21 cellular contexts compared by ENCODE assay signal in the genomic region with DNA sequence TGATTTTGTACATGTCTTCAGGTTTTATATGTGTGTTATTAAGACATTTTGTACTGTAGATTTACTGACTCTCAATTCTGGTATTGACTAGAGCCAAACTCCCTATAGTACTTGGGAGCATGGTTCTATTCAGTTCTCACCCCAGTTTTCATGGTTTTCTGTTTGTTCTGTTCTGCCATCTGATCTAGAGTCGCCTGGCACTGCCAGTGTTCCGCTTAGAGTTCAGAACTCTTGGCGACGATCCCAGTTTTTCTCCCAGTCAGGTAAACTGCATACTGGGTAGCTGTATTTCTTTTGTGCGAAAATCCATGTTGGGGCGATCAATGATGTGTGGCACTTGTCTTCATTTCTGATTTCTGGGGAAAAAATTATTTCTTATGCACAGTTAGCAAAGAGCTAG.
DNase-seq lines count a peak whose midpoint lies in the region; ATAC-seq and TF ChIP-seq lines count a peak whose summit lies in the region.
"Had no signal": no experiment of that assay in that cellular context is flagged by ENCODE, and none has a peak within 500 bp of the region (broad histone marks: within the 10 kb centered on the region; RNA-seq: fewer than 3 reads in every experiment).

No MANE protein-coding gene starts in this region.

- ATAC-seq in GM18505 (IDR thresholded peaks at IDR 0.05; ENCODE audit: unreplicated experiment): no peak
- ATAC-seq: activated naive CD8-positive, alpha-beta T cell treated with anti-CD3 and anti-CD28 coated beads, Interleukin-2, amount 50 U/mL, for 24 hours; activated T-helper 17 cell treated with anti-CD3 and anti-CD28 coated beads, Interleukin-2, amount 50 U/mL, for 72 hours; K562; naive thymus-derived CD4-positive, alpha-beta T cell; sciatic nerve had no signal

- no peaks in the 10 kb centered on the region for H4K20me1 ChIP-seq in OCI-LY7 (ENCODE audit: insufficient read depth, low read length)

- H3K9me2 ChIP-seq in OCI-LY7 (ENCODE audit: insufficient read depth, low read length): no peaks in the 10 kb centered on the region

- H3K27ac ChIP-seq in VCaP (peak overlapping the region; percentile 66), OCI-LY7 (ENCODE audit: low read depth, low read length, poor library complexity, severe bottlenecking) (no peak overlapping the region)
- H3K27ac ChIP-seq: brain microvascular endothelial cell, PC-9, SJSA1 had no signal

- no peaks in the 10 kb centered on the region for H3K9me3 ChIP-seq in OCI-LY7 (ENCODE audit: low read length)
- H3K9me3 ChIP-seq: SJSA1 had no signal

- no peak for TF ChIP-seq POLR2A in GM18505 (IDR thresholded peaks at IDR 0.05; ENCODE audit: borderline replicate concordance, extremely low read depth, insufficient read depth, insufficient read length)

- BruUV-seq in OCI-LY7 (replicated peaks; lab: Mats Ljungman, UMichigan): no TSS peak

- peak; percentile 47 for DNase-seq in NCI-H2196 (lab: John Stamatoyannopoulos, UW; ENCODE audit: unreplicated experiment)
- no peak for DNase-seq in NCI-H2196 treated with DMSO at 0.1 percent for 48 hours (lab: John Stamatoyannopoulos, UW; ENCODE audit: unreplicated experiment)
- DNase-seq in NCI-H1092 treated with DMSO at 0.1 percent for 48 hours (lab: John Stamatoyannopoulos, UW): peak; percentile 64
- DNase-seq in mucosa of gallbladder (ENCODE audit: low spot score): peak; percentile 90
- no peak for DNase-seq in effector CD4-positive, alpha-beta T cell
- no peak for DNase-seq in OCI-LY7 (ENCODE audit: low spot score)
- DNase-seq: activated CD4-positive, alpha-beta T cell treated with anti-CD3 and anti-CD28 coated beads, Interleukin-2, amount 10 ng/mL, durations not matched to agents 7 days and 5 days; activated naive CD8-positive, alpha-beta T cell treated with anti-CD3 and anti-CD28 coated beads, Interleukin-2, amount 50 U/mL, for 24 hours; brain microvascular endothelial cell; DND-41; mesenchymal stem cell; naive thymus-derived CD4-positive, alpha-beta T cell; NCI-H1930; PC-9; stimulated activated CD4-positive, alpha-beta T cell treated with anti-CD3 and anti-CD28 coated beads, Interleukin-15, amount 100 ng/mL, for 24 hours had no signal

- no peak overlapping the region for H2AFZ ChIP-seq in OCI-LY7 (ENCODE audit: low read length)
- H2AFZ ChIP-seq: PC-9 had no signal

- H3K4me3 ChIP-seq in OCI-LY7 (ENCODE audit: low read depth, low read length, poor library complexity, severe bottlenecking): no peak overlapping the region
- H3K4me3 ChIP-seq: K562, PC-9, SJSA1 had no signal

- no peaks in the 10 kb centered on the region for H3K36me3 ChIP-seq in OCI-LY7 (ENCODE audit: insufficient read depth, low read length)
- H3K36me3 ChIP-seq: brain microvascular endothelial cell, SJSA1 had no signal

- TF ChIP-seq CTCF in VCaP (conservative IDR thresholded peaks at IDR 0.05): no peak
- TF ChIP-seq CTCF in OCI-LY7 (conservative IDR thresholded peaks at IDR 0.05; ENCODE audit: low read length): no peak

- no peak overlapping the region for H3K4me2 ChIP-seq in OCI-LY7 (ENCODE audit: low read length)
- H3K4me2 ChIP-seq: PC-9 had no signal

- CTCF ChIA-PET in OCI-LY7 (lab: Charles Lee; ENCODE audit: unreplicated experiment): no interaction called here

- intact Hi-C loops in OCI-LY7 (cut with micrococcal nuclease; ENCODE audit: unreplicated experiment): no loop called here

- POLR2A ChIA-PET in OCI-LY7 (lab: Charles Lee): interaction anchor here (0.5 to 0.7 kb wide), 2 partner anchors 12 to 16 kb away, joined by 3 to 4 read pairs; no protein-coding TSS in a partner anchor

- no peaks in the 10 kb centered on the region for H3K79me2 ChIP-seq in OCI-LY7 (ENCODE audit: insufficient read depth, low read depth, low read length)

- no peaks in the 10 kb centered on the region for H3K4me1 ChIP-seq in OCI-LY7 (ENCODE audit: insufficient read depth, low read length, poor library complexity, severe bottlenecking)
- H3K4me1 ChIP-seq: SJSA1 had no signal

Comparison
In these comparisons a context has a peak if more than half of its experiments do, and no peak if none do; other contexts are left out.
1. DNase-seq: peak in NCI-H2196 (single experiment), NCI-H1092 treated with DMSO at 0.1 percent for 48 hours (single experiment) and mucosa of gallbladder (single experiment); none in NCI-H2196 treated with DMSO at 0.1 percent for 48 hours (single experiment), effector CD4-positive, alpha-beta T cell (single experiment) and OCI-LY7 (single experiment).